9 cellular contexts compared by ENCODE assay signal in the genomic region with DNA sequence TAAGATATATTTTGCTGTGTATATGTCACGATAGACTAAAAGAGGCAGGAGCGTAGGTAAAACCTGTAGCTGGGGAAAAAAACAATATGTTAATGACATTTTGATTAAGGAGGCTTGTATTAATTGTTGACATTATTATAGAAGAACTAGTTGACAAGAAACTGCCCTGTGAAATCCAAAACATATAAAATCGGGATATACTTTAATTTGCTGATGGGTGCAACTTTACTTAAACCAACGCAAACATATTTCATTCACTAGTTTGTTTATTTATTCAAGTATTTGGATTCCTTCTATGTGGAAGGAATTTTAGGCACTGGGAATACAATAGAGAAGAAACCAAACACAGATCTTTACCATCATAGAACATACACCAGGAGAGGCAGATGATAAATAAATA.
"Had no signal": no experiment of that assay in that cellular context is flagged by ENCODE, and none has a peak within 500 bp of the region (broad histone marks: within the 10 kb centered on the region; RNA-seq: fewer than 3 reads in every experiment).

No MANE protein-coding gene starts in this region.

- H2AFZ ChIP-seq: GM23248 had no signal

- ATAC-seq: HCT116 had no signal

- H3K9me3 ChIP-seq: HAP-1 had no signal

- H3K9me3 Mint-ChIP-seq: HFFc6 had no signal

- H3K4me1 ChIP-seq: HAP-1 had no signal

- H3K4me2 ChIP-seq: KMS-11 had no signal

- H3K36me3 ChIP-seq: HAP-1 had no signal

- H3K4me3 ChIP-seq: GM23248, HAP-1 had no signal

- FAIRE-seq: HTR-8/SVneo had no signal

- H3K4me3 Mint-ChIP-seq: HFFc6 had no signal

- H3K9ac ChIP-seq: GM23248, KMS-11 had no signal

- H3K27ac Mint-ChIP-seq: HFFc6 had no signal

- H3K27ac ChIP-seq: GM23248, KMS-11 had no signal

- DNase-seq: GM23248, GOT3, H7, HFFc6, KBM-7 had no signal
